In the genomic region with DNA sequence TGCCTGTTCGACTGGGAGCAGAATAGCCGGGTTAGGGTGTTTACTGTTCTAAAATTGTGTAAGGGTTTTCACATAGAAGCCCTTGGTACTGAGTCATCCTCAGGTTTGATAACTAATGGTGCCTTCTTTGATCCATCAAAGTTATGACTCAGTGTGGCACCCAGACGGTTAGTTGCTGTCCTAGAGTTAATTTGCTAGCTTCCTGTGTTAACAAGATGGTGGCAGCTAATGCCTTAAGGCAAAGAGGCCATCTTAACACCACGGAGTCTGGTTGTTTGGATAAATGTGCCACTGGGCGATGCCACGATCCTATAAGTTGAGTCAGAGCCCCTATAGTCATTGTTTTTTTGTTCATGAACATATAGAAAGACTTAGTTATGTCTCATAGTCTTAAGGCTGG, we compare ENCODE assay signal across 8 cellular contexts. TPM values are rescaled to one million over a fixed set of nuclear protein-coding genes. Genes with fewer than 3 reads are reported as not detected.
DNase-seq lines count a peak whose midpoint lies in the region; ATAC-seq, FAIRE-seq and TF ChIP-seq lines count a peak whose summit lies in the region.
"Not testable (repeated sequence)": the region's sequence is repeated elsewhere in the genome, so short reads cannot be mapped to it uniquely, and the experiment has no call there.
"Had no signal": no experiment of that assay in that cellular context is flagged by ENCODE, and none has a peak within 500 bp of the region (broad histone marks: within the 10 kb centered on the region; RNA-seq: fewer than 3 reads in every experiment).

No MANE protein-coding gene starts in this region.

- not testable (repeated sequence) for H4K12ac ChIP-seq in trophoblast cell (ENCODE audit: low read depth, low read length)

- not testable (repeated sequence) for H4K20me1 ChIP-seq in Loucy (ENCODE audit: insufficient read depth, low read length, poor library complexity, severe bottlenecking); astrocyte (ENCODE audit: insufficient read depth, low read length)

- not testable (repeated sequence) for H3K27ac ChIP-seq in RWPE2 (ENCODE audit: poor library complexity, severe bottlenecking); astrocyte (ENCODE audit: low read depth, low read length); trophoblast cell (ENCODE audit: low read depth, low read length)

- ATAC-seq in RWPE2 (ENCODE audit: low read depth) = peak; percentile 65

- not testable (repeated sequence) for H2AFZ ChIP-seq in Loucy (ENCODE audit: low read length); astrocyte (ENCODE audit: low read depth, low read length); trophoblast cell (ENCODE audit: insufficient read depth, low read length, poor library complexity)

- TF ChIP-seq CTCF in Loucy (conservative IDR thresholded peaks at IDR 0.05; ENCODE audit: low read length); RWPE2 (IDR thresholded peaks at IDR 0.05; ENCODE audit: poor library complexity, severe bottlenecking); astrocyte (IDR thresholded peaks at IDR 0.05; ENCODE audit: insufficient read depth, low read depth, low read length); epithelial cell of esophagus (IDR thresholded peaks at IDR 0.05; ENCODE audit: insufficient read depth, low read depth, low read length, missing control alignments): not testable (repeated sequence)

- H3K36me3 ChIP-seq in Loucy (ENCODE audit: insufficient read depth, low read length) (peaks cover 12% of the 10 kb centered on the region), trophoblast cell (ENCODE audit: control insufficient read depth in 1 of 2, insufficient read depth in 2 of 2, low read length in 2 of 2) (peaks cover 25 to 31% of the 10 kb centered on the region in 2 experiments)
- not testable (repeated sequence) for H3K36me3 ChIP-seq in RWPE2 (ENCODE audit: low read depth); astrocyte (ENCODE audit: insufficient read depth, low read length)

- H3K4me3 Mint-ChIP-seq in astrocyte (ENCODE audit: unreplicated experiment) = not testable (repeated sequence)

- H3K23ac ChIP-seq in trophoblast cell (ENCODE audit: low read length) = not testable (repeated sequence)

- H3K9me3 ChIP-seq in Loucy (ENCODE audit: insufficient read depth, low read depth, low read length); RWPE2 (ENCODE audit: severe bottlenecking); astrocyte (ENCODE audit: insufficient read depth, low read depth, low read length): not testable (repeated sequence)
- peaks cover 11% of the 10 kb centered on the region for H3K9me3 ChIP-seq in trophoblast cell (ENCODE audit: insufficient read depth, low read depth, low read length)

- H3K27ac Mint-ChIP-seq in astrocyte (ENCODE audit: unreplicated experiment) = not testable (repeated sequence)

- WGBS in trophoblast cell (ENCODE audit: extremely low coverage, insufficient coverage, insufficient read length) = no CpG with 5 or more reads among the region's 6 CpGs

- H3K36me3 Mint-ChIP-seq in astrocyte (ENCODE audit: low read depth, unreplicated experiment) = peaks cover 41% of the 10 kb centered on the region

- not testable (repeated sequence) for H3K4me1 Mint-ChIP-seq in astrocyte (ENCODE audit: low read depth, unreplicated experiment)

- H2BK5ac ChIP-seq in trophoblast cell (ENCODE audit: low read depth, low read length, poor library complexity) = not testable (repeated sequence)

- H3K79me2 ChIP-seq in Loucy (ENCODE audit: insufficient read depth, low read length); astrocyte (ENCODE audit: insufficient read depth, low read length); trophoblast cell (ENCODE audit: control insufficient read depth, insufficient read depth, low read length, poor library complexity): not testable (repeated sequence)

- H3K79me1 ChIP-seq in trophoblast cell (ENCODE audit: low read length) = not testable (repeated sequence)

- H3K4ac ChIP-seq in trophoblast cell (ENCODE audit: low read depth, low read length) = not testable (repeated sequence)

- H3K9me2 ChIP-seq in Loucy (replicated peaks; ENCODE audit: low read depth, low read length) = not testable (repeated sequence)

- H3K4me2 ChIP-seq in Loucy (ENCODE audit: low read depth, low read length, poor library complexity, severe bottlenecking) = peak overlapping the region; percentile 41
- H3K4me2 ChIP-seq in astrocyte (ENCODE audit: low read length); trophoblast cell (ENCODE audit: low read length): not testable (repeated sequence)

- not testable (repeated sequence) for H3K18ac ChIP-seq in trophoblast cell (ENCODE audit: low read length)

- FAIRE-seq in astrocyte (lab: Jason Lieb, UNC) = not testable (repeated sequence)

- not testable (repeated sequence) for H3F3A ChIP-seq in Loucy (ENCODE audit: low read depth)

- not testable (repeated sequence) for H3K14ac ChIP-seq in trophoblast cell (ENCODE audit: low read length)

- DNase-seq in Daoy (ENCODE audit: low read depth) (peak; percentile 16), astrocyte (ENCODE audit: low read depth) (peak; percentile 3), epithelial cell of esophagus (ENCODE audit: low read depth) (peak; percentile 82), iris pigment epithelial cell (ENCODE audit: low read depth) (peak; percentile 47), trophoblast cell (peak; percentile 67 to 81)
- not testable (repeated sequence) for DNase-seq in RWPE2 (ENCODE audit: low spot score)

- H3K4me3 ChIP-seq in Loucy (ENCODE audit: low read length, poor library complexity, severe bottlenecking); RWPE2 (ENCODE audit: severe bottlenecking); astrocyte (ENCODE audit: insufficient read depth, low read depth, low read length); epithelial cell of esophagus (ENCODE audit: low read length); trophoblast cell (ENCODE audit: low read depth, low read length): not testable (repeated sequence)

- H2BK12ac ChIP-seq in trophoblast cell (ENCODE audit: low read length) = not testable (repeated sequence)

- not testable (repeated sequence) for H4K91ac ChIP-seq in trophoblast cell (ENCODE audit: low read depth, low read length)

- not testable (repeated sequence) for H2AK5ac ChIP-seq in trophoblast cell (ENCODE audit: low read length)

- not testable (repeated sequence) for H4K8ac ChIP-seq in trophoblast cell (ENCODE audit: low read depth, low read length)

- not testable (repeated sequence) for H3K27me3 ChIP-seq in Loucy (ENCODE audit: insufficient read depth, low read length, poor library complexity, severe bottlenecking); RWPE2 (ENCODE audit: insufficient read depth, poor library complexity, severe bottlenecking); astrocyte (ENCODE audit: insufficient read depth, low read length); trophoblast cell (ENCODE audit: insufficient read depth, low read length)

- H3K9me3 Mint-ChIP-seq in astrocyte (ENCODE audit: unreplicated experiment) = peaks cover 22% of the 10 kb centered on the region

- not testable (repeated sequence) for H2BK120ac ChIP-seq in trophoblast cell (ENCODE audit: insufficient read depth, low read length, poor library complexity)

- H3K9ac ChIP-seq in Loucy (ENCODE audit: low read depth, low read length, poor library complexity, severe bottlenecking); astrocyte (ENCODE audit: low read length); trophoblast cell (ENCODE audit: low read length): not testable (repeated sequence)

- H3K27me3 Mint-ChIP-seq in astrocyte (ENCODE audit: low read depth, unreplicated experiment) = not testable (repeated sequence)

- not testable (repeated sequence) for H3K4me1 ChIP-seq in Loucy (ENCODE audit: insufficient read depth, low read length, poor library complexity, severe bottlenecking); RWPE2 (ENCODE audit: insufficient read depth, poor library complexity, severe bottlenecking); astrocyte (ENCODE audit: insufficient read depth, low read length); trophoblast cell (ENCODE audit: control insufficient read depth in 1 of 2, insufficient read depth in 2 of 2, low read length in 2 of 2)

RNA-seq across cellular contexts. Expression of gene ZNF813, which starts 7.9 kb away (rescaled TPM):
- total RNA-seq in Daoy (2014; rRNA removed; shearing (Covaris generic)) = 4.4 and 8.0 TPM in 2 replicates
- 3.7 and 4.1 TPM in 2 replicates for total RNA-seq in astrocyte
- 9.0 and 9.2 TPM in 2 replicates for polyA plus RNA-seq in trophoblast cell (2013)
- total RNA-seq: Calu3 had no signal

RNA-seq across cellular contexts. Expression of gene ZNF761, which starts 43.7 kb away (rescaled TPM):
- 12.3 and 12.8 TPM in 2 replicates for total RNA-seq in Daoy (2014; rRNA removed; shearing (Covaris generic))
- 10.3 and 11.3 TPM in 2 replicates for total RNA-seq in astrocyte
- polyA plus RNA-seq in trophoblast cell (2013) = 42.9 and 43.2 TPM in 2 replicates
